Comparison of ENCODE assay signal across 1 cellular context in the genomic region with DNA sequence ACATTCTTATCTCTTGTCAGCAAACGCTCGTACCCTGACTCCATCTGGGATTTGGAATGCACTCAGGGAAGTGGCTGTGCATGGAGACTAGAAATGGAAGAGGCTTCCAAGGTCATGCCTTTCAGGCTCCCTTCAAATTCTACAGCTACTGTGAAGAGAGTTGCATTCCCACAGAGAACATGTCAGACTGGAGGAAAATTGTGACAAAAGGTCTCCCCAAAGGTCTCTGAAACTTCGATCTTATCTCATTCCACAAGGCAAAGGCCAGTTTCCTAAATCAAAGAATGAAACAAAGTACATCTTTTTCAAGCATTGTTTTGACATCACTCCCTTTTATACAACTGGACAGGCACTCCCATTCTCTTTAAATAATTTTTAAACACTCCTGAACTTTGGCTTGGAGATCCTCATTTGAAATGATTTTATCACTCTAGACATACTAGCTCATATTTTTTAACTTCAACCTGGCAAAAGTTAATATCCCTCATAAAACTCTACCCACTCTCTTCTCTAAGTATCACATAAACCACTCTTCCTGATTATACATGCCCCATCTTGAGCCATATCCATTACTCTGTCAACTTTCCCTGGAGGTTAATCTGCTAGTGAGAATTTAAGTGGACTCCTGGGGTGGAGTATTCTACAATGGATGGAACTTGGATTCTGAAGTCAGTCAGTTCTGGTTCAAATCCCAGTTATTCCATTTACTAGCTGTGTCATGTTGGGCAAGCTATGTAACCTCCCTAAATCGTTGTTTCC.
TF ChIP-seq lines count a peak whose summit lies in the region.

No MANE protein-coding gene starts in this region.

TF ChIP-seq in HEK293, 187 proteins besides CTCF, POLR2A, EP300 and RAD21 (continued from another document and continues in another):
- TF ChIP-seq ZNF692 (tag by site-specific recombination; IDR thresholded peaks at IDR 0.05) = 0 out of 2 replicates have a peak, but pooled peaks have one; percentile 40
- TF ChIP-seq ZNF148 (tag by site-specific recombination; IDR thresholded peaks at IDR 0.05; ENCODE audit: borderline replicate concordance) = no peak
- TF ChIP-seq ZNF16 (tag by site-specific recombination; IDR thresholded peaks at IDR 0.05; ENCODE audit: low read depth) = no peak
- peak; percentile 75; the same call in 1 of the 2 replicates for TF ChIP-seq ZNF2 (tag by site-specific recombination; IDR thresholded peaks at IDR 0.05)
- peak; percentile 70 for TF ChIP-seq ZBTB8A (tag by site-specific recombination; IDR thresholded peaks at IDR 0.05)
- TF ChIP-seq, protein P1, sequence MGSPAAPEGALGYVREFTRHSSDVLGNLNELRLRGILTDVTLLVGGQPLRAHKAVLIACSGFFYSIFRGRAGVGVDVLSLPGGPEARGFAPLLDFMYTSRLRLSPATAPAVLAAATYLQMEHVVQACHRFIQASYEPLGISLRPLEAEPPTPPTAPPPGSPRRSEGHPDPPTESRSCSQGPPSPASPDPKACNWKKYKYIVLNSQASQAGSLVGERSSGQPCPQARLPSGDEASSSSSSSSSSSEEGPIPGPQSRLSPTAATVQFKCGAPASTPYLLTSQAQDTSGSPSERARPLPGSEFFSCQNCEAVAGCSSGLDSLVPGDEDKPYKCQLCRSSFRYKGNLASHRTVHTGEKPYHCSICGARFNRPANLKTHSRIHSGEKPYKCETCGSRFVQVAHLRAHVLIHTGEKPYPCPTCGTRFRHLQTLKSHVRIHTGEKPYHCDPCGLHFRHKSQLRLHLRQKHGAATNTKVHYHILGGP (tag by site-specific recombination; IDR thresholded peaks at IDR 0.05) = peak; percentile 63
- TF ChIP-seq, protein P2, sequence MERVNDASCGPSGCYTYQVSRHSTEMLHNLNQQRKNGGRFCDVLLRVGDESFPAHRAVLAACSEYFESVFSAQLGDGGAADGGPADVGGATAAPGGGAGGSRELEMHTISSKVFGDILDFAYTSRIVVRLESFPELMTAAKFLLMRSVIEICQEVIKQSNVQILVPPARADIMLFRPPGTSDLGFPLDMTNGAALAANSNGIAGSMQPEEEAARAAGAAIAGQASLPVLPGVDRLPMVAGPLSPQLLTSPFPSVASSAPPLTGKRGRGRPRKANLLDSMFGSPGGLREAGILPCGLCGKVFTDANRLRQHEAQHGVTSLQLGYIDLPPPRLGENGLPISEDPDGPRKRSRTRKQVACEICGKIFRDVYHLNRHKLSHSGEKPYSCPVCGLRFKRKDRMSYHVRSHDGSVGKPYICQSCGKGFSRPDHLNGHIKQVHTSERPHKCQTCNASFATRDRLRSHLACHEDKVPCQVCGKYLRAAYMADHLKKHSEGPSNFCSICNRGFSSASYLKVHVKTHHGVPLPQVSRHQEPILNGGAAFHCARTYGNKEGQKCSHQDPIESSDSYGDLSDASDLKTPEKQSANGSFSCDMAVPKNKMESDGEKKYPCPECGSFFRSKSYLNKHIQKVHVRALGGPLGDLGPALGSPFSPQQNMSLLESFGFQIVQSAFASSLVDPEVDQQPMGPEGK (tag by site-specific recombination; IDR thresholded peaks at IDR 0.05) = peak; percentile 77
- peak; percentile 72 for TF ChIP-seq MZF1 (tag by site-specific recombination; IDR thresholded peaks at IDR 0.05; ENCODE audit: borderline replicate concordance)
- TF ChIP-seq ZNF501 (tag by site-specific recombination; IDR thresholded peaks at IDR 0.05) = peak; percentile 83
- peak; percentile 98 for TF ChIP-seq WT1 (tag by site-specific recombination; IDR thresholded peaks at IDR 0.05)
- 0 out of 2 replicates have a peak, but pooled peaks have one; percentile 31 for TF ChIP-seq ZFP37 (tag by site-specific recombination; IDR thresholded peaks at IDR 0.05)
- no peak for TF ChIP-seq ZNF302 (tag by site-specific recombination; IDR thresholded peaks at IDR 0.05; ENCODE audit: low read depth)
- peak; percentile 94; the same call in 1 of the 2 replicates for TF ChIP-seq GLI2 (tag by site-specific recombination; IDR thresholded peaks at IDR 0.05; ENCODE audit: borderline replicate concordance, low read depth)
- no peak for TF ChIP-seq ZNF223 (tag by site-specific recombination; IDR thresholded peaks at IDR 0.05)
- TF ChIP-seq ZNF560 (tag by site-specific recombination; IDR thresholded peaks at IDR 0.05; ENCODE audit: borderline replicate concordance) = no peak
- TF ChIP-seq GFI1B (tag by site-specific recombination; IDR thresholded peaks at IDR 0.05) = peak; percentile 87
- TF ChIP-seq SCRT1 (tag by site-specific recombination; IDR thresholded peaks at IDR 0.05; ENCODE audit: borderline replicate concordance) = peak; percentile 78; the same call in 1 of the 2 replicates
- TF ChIP-seq, protein P3, sequence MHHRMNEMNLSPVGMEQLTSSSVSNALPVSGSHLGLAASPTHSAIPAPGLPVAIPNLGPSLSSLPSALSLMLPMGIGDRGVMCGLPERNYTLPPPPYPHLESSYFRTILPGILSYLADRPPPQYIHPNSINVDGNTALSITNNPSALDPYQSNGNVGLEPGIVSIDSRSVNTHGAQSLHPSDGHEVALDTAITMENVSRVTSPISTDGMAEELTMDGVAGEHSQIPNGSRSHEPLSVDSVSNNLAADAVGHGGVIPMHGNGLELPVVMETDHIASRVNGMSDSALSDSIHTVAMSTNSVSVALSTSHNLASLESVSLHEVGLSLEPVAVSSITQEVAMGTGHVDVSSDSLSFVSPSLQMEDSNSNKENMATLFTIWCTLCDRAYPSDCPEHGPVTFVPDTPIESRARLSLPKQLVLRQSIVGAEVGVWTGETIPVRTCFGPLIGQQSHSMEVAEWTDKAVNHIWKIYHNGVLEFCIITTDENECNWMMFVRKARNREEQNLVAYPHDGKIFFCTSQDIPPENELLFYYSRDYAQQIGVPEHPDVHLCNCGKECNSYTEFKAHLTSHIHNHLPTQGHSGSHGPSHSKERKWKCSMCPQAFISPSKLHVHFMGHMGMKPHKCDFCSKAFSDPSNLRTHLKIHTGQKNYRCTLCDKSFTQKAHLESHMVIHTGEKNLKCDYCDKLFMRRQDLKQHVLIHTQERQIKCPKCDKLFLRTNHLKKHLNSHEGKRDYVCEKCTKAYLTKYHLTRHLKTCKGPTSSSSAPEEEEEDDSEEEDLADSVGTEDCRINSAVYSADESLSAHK (tag by site-specific recombination; IDR thresholded peaks at IDR 0.05) = peak; percentile 97
- no peak for TF ChIP-seq ZNF239 (tag by site-specific recombination; IDR thresholded peaks at IDR 0.05)
- peak; percentile 58; the same call in 1 of the 2 replicates for TF ChIP-seq TCF7L2 (IDR thresholded peaks at IDR 0.05; ENCODE audit: borderline replicate concordance, low read depth, low read length)
- TF ChIP-seq GLIS1 (tag by site-specific recombination; IDR thresholded peaks at IDR 0.05) = peak; percentile 98
- no peak for TF ChIP-seq ZNF311 (tag by site-specific recombination; IDR thresholded peaks at IDR 0.05; ENCODE audit: borderline replicate concordance)
- no peak for TF ChIP-seq ZNF169 (tag by site-specific recombination; IDR thresholded peaks at IDR 0.05)
- TF ChIP-seq AEBP2 (tag by site-specific recombination; IDR thresholded peaks at IDR 0.05; ENCODE audit: borderline replicate concordance) = 0 out of 2 replicates have a peak, but pooled peaks have one; percentile 62
- peak; percentile 65; the same call in 1 of the 2 replicates for TF ChIP-seq ZNF394 (tag by site-specific recombination; IDR thresholded peaks at IDR 0.05; ENCODE audit: borderline replicate concordance)
- no peak for TF ChIP-seq ZFP3 (tag by site-specific recombination; IDR thresholded peaks at IDR 0.05; ENCODE audit: low read depth)
- TF ChIP-seq PRDM2 (tag by site-specific recombination; IDR thresholded peaks at IDR 0.05; ENCODE audit: borderline replicate concordance) = no peak
- TF ChIP-seq ZNF248 (tag by site-specific recombination; IDR thresholded peaks at IDR 0.05) = no peak
- TF ChIP-seq ZBTB1 (tag by site-specific recombination; IDR thresholded peaks at IDR 0.05) = 0 out of 2 replicates have a peak, but pooled peaks have one; percentile 78
- no peak; the same call in none of the 2 replicates for TF ChIP-seq KLF9 (tag by site-specific recombination; IDR thresholded peaks at IDR 0.05; ENCODE audit: low read depth)
- 0 out of 2 replicates have a peak, but pooled peaks have one; percentile 62 for TF ChIP-seq ZNF660 (tag by site-specific recombination; IDR thresholded peaks at IDR 0.05)
- no peak; the same call in 1 of the 2 replicates for TF ChIP-seq ZNF121 (tag by site-specific recombination; IDR thresholded peaks at IDR 0.05)
- no peak for TF ChIP-seq SETDB1 (IDR thresholded peaks at IDR 0.05; ENCODE audit: insufficient read length, low read length)
- TF ChIP-seq ZBTB20 (tag by site-specific recombination; IDR thresholded peaks at IDR 0.05) = no peak
- TF ChIP-seq ZNF521 (tag by site-specific recombination; IDR thresholded peaks at IDR 0.05) = no peak
- no peak; the same call in 1 of the 2 replicates for TF ChIP-seq KLF10 (tag by site-specific recombination; IDR thresholded peaks at IDR 0.05)
- TF ChIP-seq ZNF133 (tag by site-specific recombination; IDR thresholded peaks at IDR 0.05) = no peak
- TF ChIP-seq ZNF580 (tag by site-specific recombination; IDR thresholded peaks at IDR 0.05) = peak; percentile 99
- peak; percentile 91 for TF ChIP-seq ZNF629 (tag by site-specific recombination; IDR thresholded peaks at IDR 0.05)
- no peak for TF ChIP-seq ZNF174 (tag by site-specific recombination; IDR thresholded peaks at IDR 0.05)
